19 cellular contexts compared by ENCODE assay signal in genomic region chr1:9774744-9775679, GRCh38. TPM values are rescaled to one million over a fixed set of nuclear protein-coding genes. Genes with fewer than 3 reads are reported as not detected.
DNase-seq lines count a peak whose midpoint lies in the region; ATAC-seq and TF ChIP-seq lines count a peak whose summit lies in the region.
"Had no signal": no experiment of that assay in that cellular context is flagged by ENCODE, and none has a peak within 500 bp of the region (broad histone marks: within the 10 kb centered on the region; RNA-seq: fewer than 3 reads in every experiment).

No MANE protein-coding gene starts in this region.

- H3K36me3 Mint-ChIP-seq in CD4-positive, alpha-beta T cell (ENCODE audit: low read depth) = peaks cover 19% of the 10 kb centered on the region
- peaks cover 5% of the 10 kb centered on the region for H3K36me3 Mint-ChIP-seq in chondrocyte (ENCODE audit: low read depth)

- H3K79me1 ChIP-seq in mesendoderm (ENCODE audit: low read length) = peaks cover 6% of the 10 kb centered on the region

- no peak overlapping the region for H3K23ac ChIP-seq in mesendoderm (ENCODE audit: low read length)

- H3K4me3 ChIP-seq in RWPE2 (ENCODE audit: severe bottlenecking) = no peak overlapping the region
- H3K4me3 ChIP-seq in mesendoderm (ENCODE audit: low read length) = no peak overlapping the region
- no peak overlapping the region for H3K4me3 ChIP-seq in H7 (ENCODE audit: insufficient read depth, low read depth, low read length)
- H3K4me3 ChIP-seq: SJCRH30 had no signal

- TF ChIP-seq CTCF in CD4-positive, alpha-beta T cell (IDR thresholded peaks at IDR 0.05) = no peak
- TF ChIP-seq CTCF in RWPE2 (IDR thresholded peaks at IDR 0.05; ENCODE audit: poor library complexity, severe bottlenecking) (no peak), chondrocyte (IDR thresholded peaks at IDR 0.05) (no peak)

- H3K27me3 Mint-ChIP-seq in CD4-positive, alpha-beta T cell = no peaks in the 10 kb centered on the region
- no peaks in the 10 kb centered on the region for H3K27me3 Mint-ChIP-seq in chondrocyte (ENCODE audit: low read depth)

- H3K18ac ChIP-seq in mesendoderm (ENCODE audit: low read length) = no peak overlapping the region

- no peak overlapping the region for H3K9ac ChIP-seq in mesendoderm (ENCODE audit: low read length)

- no peak overlapping the region for H2BK5ac ChIP-seq in mesendoderm (ENCODE audit: low read length)

- DNase-seq in CD4-positive, alpha-beta T cell = no peak
- no peak for DNase-seq in RWPE2 (ENCODE audit: low spot score)
- DNase-seq in chondrocyte (ENCODE audit: low spot score) = peak; percentile 29
- peak; percentile 50 for DNase-seq in mesendoderm
- no peak for DNase-seq in DMS153 treated with DMSO at 0.1 percent for 48 hours (lab: John Stamatoyannopoulos, UW; ENCODE audit: unreplicated experiment)
- DNase-seq in H7 = no peak
- no peak for DNase-seq in NCI-H1092 (lab: John Stamatoyannopoulos, UW)
- DNase-seq in occipital lobe (lab: John Stamatoyannopoulos, UW) = no peak
- DNase-seq: 8988T; CD8-positive, alpha-beta T cell; GF-D8; IMR-90; Kasumi-1; MM.1S; NCI-H1105 treated with DMSO at 0.1 percent for 48 hours; NCI-H187; NCI-H446; NCI-H69; SJCRH30 had no signal

- H3K79me2 ChIP-seq in mesendoderm (ENCODE audit: control insufficient read depth, insufficient read depth, low read length) = no peaks in the 10 kb centered on the region

- H3K56ac ChIP-seq in mesendoderm (ENCODE audit: low read length) = no peak overlapping the region

- H3K4me1 ChIP-seq in RWPE2 (ENCODE audit: insufficient read depth, poor library complexity, severe bottlenecking) = peaks cover 16% of the 10 kb centered on the region
- H3K4me1 ChIP-seq in mesendoderm (ENCODE audit: control insufficient read depth, low read depth, low read length) = no peaks in the 10 kb centered on the region
- H3K4me1 ChIP-seq: SJCRH30 had no signal

- H2BK15ac ChIP-seq in mesendoderm (replicated peaks; ENCODE audit: low read depth) = no peak overlapping the region

- no peak overlapping the region for H3K27ac ChIP-seq in CD4-positive, alpha-beta T cell (ENCODE audit: low read depth, low read length)
- peak overlapping the region; percentile 88 for H3K27ac ChIP-seq in RWPE2 (ENCODE audit: poor library complexity, severe bottlenecking)
- H3K27ac ChIP-seq in mesendoderm (ENCODE audit: low read depth, low read length) = no peak overlapping the region
- H3K27ac ChIP-seq: SJCRH30 had no signal

- peaks cover 24% of the 10 kb centered on the region for H3K4me1 Mint-ChIP-seq in CD4-positive, alpha-beta T cell (ENCODE audit: low read depth)
- peaks cover 8% of the 10 kb centered on the region for H3K4me1 Mint-ChIP-seq in chondrocyte (ENCODE audit: low read depth)

- H3K4me3 Mint-ChIP-seq in CD4-positive, alpha-beta T cell = no peak overlapping the region
- H3K4me3 Mint-ChIP-seq in chondrocyte (ENCODE audit: unreplicated experiment) = no peak overlapping the region
- H3K4me3 Mint-ChIP-seq: CD8-positive, alpha-beta T cell had no signal

- no peak for ATAC-seq in CD4-positive, alpha-beta T cell (ENCODE audit: poor library complexity)
- ATAC-seq in RWPE2 (ENCODE audit: low read depth) = no peak
- ATAC-seq: CD8-positive, alpha-beta T cell had no signal

- no peak overlapping the region for H2BK120ac ChIP-seq in mesendoderm (ENCODE audit: low read depth, low read length)

- CTCF ChIA-PET in CD4-positive, alpha-beta T cell (lab: Charles Lee) = no interaction called here

- H4K8ac ChIP-seq in mesendoderm (ENCODE audit: low read depth, low read length) = no peak overlapping the region

- no CpG with 5 or more reads among the region's 19 CpGs for WGBS in mesendoderm (ENCODE audit: extremely low coverage, insufficient coverage, low lambda C conversion rate)

- H3K36me3 ChIP-seq in RWPE2 (ENCODE audit: low read depth) (peaks cover 26% of the 10 kb centered on the region), mesendoderm (ENCODE audit: control insufficient read depth, insufficient read depth, low read length) (peaks cover 2% of the 10 kb centered on the region), H7 (replicated peaks; ENCODE audit: control insufficient read depth, insufficient read depth, low read length) (peaks cover 2% of the 10 kb centered on the region)

- no peak overlapping the region for H2AK5ac ChIP-seq in mesendoderm (ENCODE audit: low read length)

- peak overlapping the region; percentile 55 for H3K27ac Mint-ChIP-seq in CD4-positive, alpha-beta T cell
- no peak overlapping the region for H3K27ac Mint-ChIP-seq in chondrocyte (ENCODE audit: unreplicated experiment)
- H3K27ac Mint-ChIP-seq: CD8-positive, alpha-beta T cell had no signal

- H3K27me3 ChIP-seq in CD4-positive, alpha-beta T cell (ENCODE audit: control insufficient read depth, insufficient read depth, low read length) = no peaks in the 10 kb centered on the region
- no peaks in the 10 kb centered on the region for H3K27me3 ChIP-seq in RWPE2 (ENCODE audit: insufficient read depth, poor library complexity, severe bottlenecking)
- no peaks in the 10 kb centered on the region for H3K27me3 ChIP-seq in mesendoderm (ENCODE audit: insufficient read depth, low read length, poor library complexity)
- H3K27me3 ChIP-seq in H7 (ENCODE audit: control insufficient read depth, insufficient read depth, low read length) = no peaks in the 10 kb centered on the region
- H3K27me3 ChIP-seq: SJCRH30 had no signal

- no peak overlapping the region for H3K4me2 ChIP-seq in mesendoderm (ENCODE audit: low read length)

- no peak overlapping the region for H3K4ac ChIP-seq in mesendoderm (ENCODE audit: low read depth, low read length)

- H3K9me3 ChIP-seq in CD4-positive, alpha-beta T cell (ENCODE audit: control insufficient read depth, low read length) = no peaks in the 10 kb centered on the region
- no peaks in the 10 kb centered on the region for H3K9me3 ChIP-seq in RWPE2 (ENCODE audit: severe bottlenecking)
- H3K9me3 ChIP-seq: SJCRH30 had no signal

- H3K9me3 Mint-ChIP-seq in CD4-positive, alpha-beta T cell = no peaks in the 10 kb centered on the region
- H3K9me3 Mint-ChIP-seq in chondrocyte (ENCODE audit: low read depth) = no peaks in the 10 kb centered on the region
- H3K9me3 Mint-ChIP-seq: CD8-positive, alpha-beta T cell had no signal

- intact Hi-C loops in CD4-positive, alpha-beta T cell (cut with DNase I, micrococcal nuclease) = no loop called here

- POLR2A ChIA-PET in CD4-positive, alpha-beta T cell (lab: Charles Lee) = no interaction called here

- no peak overlapping the region for H4K5ac ChIP-seq in mesendoderm (ENCODE audit: low read length)

RNA-seq across cellular contexts. Expression of gene CLSTN1, which starts 48.8 kb away (rescaled TPM):
- total RNA-seq in CD4-positive, alpha-beta T cell = 10 to 100 TPM; 66.8 to 68.1 TPM
- total RNA-seq in chondrocyte (125 to 139 TPM (median 126 TPM) in 3 replicates), occipital lobe (129 TPM)
- polyA plus RNA-seq in mesendoderm (2013, experiment 1 of 2) = 43.7 TPM
- 43.4 TPM for polyA plus RNA-seq in mesendoderm (2013, experiment 2 of 2)
- total RNA-seq in H7 (2014; rRNA removed; shearing (Covaris generic)) = 100 and 127 TPM in 2 replicates

Comparison
In these comparisons a context has a peak if more than half of its experiments do, and no peak if none do; other contexts are left out.
1. DNase-seq: peak in chondrocyte (single experiment) and mesendoderm (single experiment); none in CD4-positive, alpha-beta T cell (0 of 10), RWPE2 (single experiment), DMS153 treated with DMSO at 0.1 percent for 48 hours (single experiment), H7 (single experiment), NCI-H1092 (single experiment) and occipital lobe (single experiment).